ENCODE assay signal across 8 cellular contexts in genomic region chr20:47356220-47356525, GRCh38. TPM values are rescaled to one million over a fixed set of nuclear protein-coding genes. Genes with fewer than 3 reads are reported as not detected.
DNase-seq lines count a peak whose midpoint lies in the region; ATAC-seq, FAIRE-seq and TF ChIP-seq lines count a peak whose summit lies in the region.

No MANE protein-coding gene starts in this region.

- TF ChIP-seq RAD21 in K562 (CRISPR knock-in tag; conservative IDR thresholded peaks at IDR 0.05 in 1 of 2, IDR thresholded peaks at IDR 0.05 in 1 of 2) = no peak

- H3K9me1 ChIP-seq in K562 (ENCODE audit: control insufficient read depth, insufficient read depth, low read length) = no peaks in the 10 kb centered on the region

- no peak for ATAC-seq in heart right ventricle
- no peak for ATAC-seq in K562

- peaks cover 67% of the 10 kb centered on the region for H3K4me1 Mint-ChIP-seq in mesothelial cell of epicardium

- H3K27ac ChIP-seq in heart right ventricle = peak overlapping the region; percentile 97 to 99 (median 98)
- H3K27ac ChIP-seq in K562 (ENCODE audit: extremely low read depth, low read depth, low read length) = peak overlapping the region; percentile 97
- H3K27ac ChIP-seq in uterus = peak overlapping the region; percentile 94 to 99

- no peak for FAIRE-seq in K562 (lab: Jason Lieb, UNC)

- BruUV-seq in K562 (replicated peaks; lab: Mats Ljungman, UMichigan) = no TSS peak

- H2AFZ ChIP-seq in K562 (ENCODE audit: low read depth, low read length) = no peak overlapping the region

- H3K9me3 ChIP-seq in heart right ventricle (no peaks in the 10 kb centered on the region), K562 (replicated peaks; ENCODE audit: control insufficient read depth, insufficient read depth, low read depth, low read length) (no peaks in the 10 kb centered on the region), uterus (no peaks in the 10 kb centered on the region)

- CTCF ChIA-PET in K562 (lab: Yijun Ruan, JAX; ENCODE audit: low intra/inter-chr PET ratio) = interaction anchor here (1.1 kb wide), 1 partner anchor 28 kb away, joined by 3 read pairs; no protein-coding TSS in a partner anchor

- DNase-seq in heart right ventricle (no peak), cardiac septum (ENCODE audit: low spot score) (no peak), K562 (ENCODE audit: extremely low read depth in 1 of 4, low spot score in 3 of 4) (peak in 1 of 4 experiments; percentile 36), mesothelial cell of epicardium (ENCODE audit: low spot score in 2 of 2, unreplicated experiment in 2 of 2) (no peak), uterus (no peak), NCI-H510A treated with DMSO at 0.1 percent for 48 hours (lab: John Stamatoyannopoulos, UW) (no peak), foreskin melanocyte (no peak)
- DNase-seq in activated effector memory CD4-positive, alpha-beta T cell treated with anti-CD3 and anti-CD28 coated beads, Interleukin-2, amount 50 U/mL, for 16 hours = no peak

- H3K27ac Mint-ChIP-seq in mesothelial cell of epicardium = no peak overlapping the region

- TF ChIP-seq CTCF in heart right ventricle (IDR thresholded peaks at IDR 0.05) (no peak), K562 (IDR thresholded peaks at IDR 0.05 in 2 of 3, conservative IDR thresholded peaks at IDR 0.05 in 1 of 3; ENCODE audit: insufficient read depth in 2 of 3, low read depth in 1 of 3, low read length in 3 of 3) (no peak), mesothelial cell of epicardium (IDR thresholded peaks at IDR 0.05; ENCODE audit: unreplicated experiment) (no peak), uterus (IDR thresholded peaks at IDR 0.05) (no peak)

- H3K9me3 Mint-ChIP-seq in mesothelial cell of epicardium = no peaks in the 10 kb centered on the region

- H3K79me2 ChIP-seq in K562 (ENCODE audit: control insufficient read depth, insufficient read depth, low read length) = peaks cover 91% of the 10 kb centered on the region

- H3K4me1 ChIP-seq in heart right ventricle = peaks cover 65 to 100% (median 100%) of the 10 kb centered on the region in 9 donors
- H3K4me1 ChIP-seq in K562 (replicated peaks in 1 of 2; ENCODE audit: control insufficient read depth in 2 of 2, insufficient read depth in 2 of 2, low read length in 2 of 2) = peaks cover 38 to 41% of the 10 kb centered on the region in 2 experiments
- peaks cover 45 to 65% of the 10 kb centered on the region in 2 donors for H3K4me1 ChIP-seq in uterus

- no peak for TF ChIP-seq EP300 in K562 (IDR thresholded peaks at IDR 0.05; ENCODE audit: low read length)

- TF ChIP-seq POLR2A in K562 (conservative IDR thresholded peaks at IDR 0.05) = no peak
- no peak for TF ChIP-seq POLR2A in uterus (IDR thresholded peaks at IDR 0.05)

- no peaks in the 10 kb centered on the region for H4K20me1 ChIP-seq in K562 (replicated peaks; ENCODE audit: control insufficient read depth, insufficient read depth, low read length)

- in situ Hi-C loops in K562 (cut with MboI) = no loop called here

- peak overlapping the region; percentile 84 to 92 for H3K9ac ChIP-seq in K562 (ENCODE audit: insufficient read depth in 1 of 2, low read depth in 2 of 2, low read length in 2 of 2)

- H3K36me3 Mint-ChIP-seq in mesothelial cell of epicardium = no peaks in the 10 kb centered on the region

- no peaks in the 10 kb centered on the region for H3K27me3 Mint-ChIP-seq in mesothelial cell of epicardium (ENCODE audit: low read depth)

- POLR2A ChIA-PET in K562 (lab: Yijun Ruan, JAX) = interaction anchor here (0.6 to 2.4 kb wide), 17 partner anchors 9 to 1452 kb away, joined by 3 to 21 read pairs (median 5); no protein-coding TSS in a partner anchor

- peak overlapping the region; percentile 67 for H3K4me3 Mint-ChIP-seq in mesothelial cell of epicardium

- intact Hi-C loops in heart right ventricle (cut with DNase I) (loop anchor here in 3 of 10 donors (2.0 to 5.0 kb wide), 3 partner anchors 37 to 84 kb away; no protein-coding TSS in a partner anchor), cardiac septum (cut with DNase I) (loop anchor here (5.0 kb wide), 1 partner anchor 79 kb away; no protein-coding TSS in a partner anchor), K562 (cut with micrococcal nuclease) (loop anchor here (5.0 kb wide), 1 partner anchor 39 kb away; no protein-coding TSS in a partner anchor), uterus (cut with DNase I; ENCODE audit: low total_unique reads) (loop anchor here (5.0 kb wide), 1 partner anchor 39 kb away; no protein-coding TSS in a partner anchor)

- H3K27me3 ChIP-seq in heart right ventricle = no peaks in the 10 kb centered on the region
- no peaks in the 10 kb centered on the region for H3K27me3 ChIP-seq in K562 (ENCODE audit: control insufficient read depth in 2 of 2, insufficient read depth in 2 of 2, low read length in 2 of 2)
- H3K27me3 ChIP-seq in uterus = no peaks in the 10 kb centered on the region

- no peaks in the 10 kb centered on the region for H3K36me3 ChIP-seq in heart right ventricle
- peaks cover 43% of the 10 kb centered on the region for H3K36me3 ChIP-seq in K562 (ENCODE audit: control insufficient read depth, insufficient read depth, low read length)
- H3K36me3 ChIP-seq in uterus = no peaks in the 10 kb centered on the region

- peak overlapping the region; percentile 87 for H3K4me2 ChIP-seq in K562 (ENCODE audit: insufficient read depth, low read length)

- H3K4me3 ChIP-seq in heart right ventricle = peak overlapping the region in 3 of 10 donors; percentile 9 to 39 (median 35)
- H3K4me3 ChIP-seq in K562 = peak overlapping the region; percentile 65
- H3K4me3 ChIP-seq in uterus = no peak overlapping the region

TF ChIP-seq in K562, 482 proteins besides CTCF, POLR2A, EP300 and RAD21 (continues in another document):
- TF ChIP-seq ZSCAN29 (IDR thresholded peaks at IDR 0.05) (no peak), KDM1A (IDR thresholded peaks at IDR 0.05) (no peak), OTX1 (CRISPR knock-in tag; IDR thresholded peaks at IDR 0.05) (peak; percentile 15; the same call in 1 of the 2 replicates), ZNF384 (IDR thresholded peaks at IDR 0.05; ENCODE audit: low read depth, low read length) (0 out of 2 replicates have a peak, but pooled peaks have one; percentile 5), ZBTB11 (CRISPR knock-in tag; IDR thresholded peaks at IDR 0.05) (0 out of 6 replicates have a peak, but pooled peaks of 1 of the 3 experiments have one; percentile 10), SMAD4 (CRISPR knock-in tag; conservative IDR thresholded peaks at IDR 0.05) (no peak)

RNA-seq across cellular contexts. Expression of gene ZMYND8, which starts 0.3 kb away (rescaled TPM):
- total RNA-seq in heart right ventricle (10 to 100 TPM; 22.0 to 39.0 (median 29.0) TPM), cardiac septum (25.7 TPM), K562 (2014; rRNA removed) (51.8 and 62.6 TPM in 2 replicates), K562 (2014; rRNA removed; fragmentation: Illumina TruSeq; extraction: Trizol) (71.9 and 79.2 TPM in 2 replicates), K562 (2015; rRNA removed; fragmentation: Illumina TruSeq; extraction: Trizol) (65.3 and 67.3 TPM in 2 replicates), K562 (2021) (129 and 148 TPM in 2 replicates), mesothelial cell of epicardium (119 to 120 TPM (median 119 TPM) in 3 replicates), uterus (10 to 100 TPM; 10.2 to 26.7 (median 16.0) TPM)
- polyA plus RNA-seq in heart right ventricle (10 to 100 TPM in 1 of 2 donors, 1 to 10 TPM in 1; 6.4 to 22.5 TPM), K562 (2011; rRNA removed) (80.8 and 95.0 TPM in 2 replicates), K562 (2014; fragmentation: Illumina TruSeq; extraction: Trizol) (97.2 and 121 TPM in 2 replicates), K562 (2014; fragmentation: Nextera tagmentation; extraction: Ambion mirVana) (10 to 100 TPM; 31.8 to 58.0 TPM), K562 (2014; rRNA removed) (63.9 and 79.5 TPM in 2 replicates)
- 399 and 515 TPM in 2 replicates for total RNA-seq in K562 (2011; cell fraction: chromatin; rRNA removed; ENCODE audit: low replicate concordance)
- total RNA-seq in K562 (2011; cell fraction: nucleolus; rRNA removed) = 184 and 194 TPM in 2 replicates
- total RNA-seq in K562 (2011; cell fraction: nucleoplasm; rRNA removed) = 232 and 241 TPM in 2 replicates
- polyA plus RNA-seq in K562 (2011; cell fraction: cytosol; rRNA removed) = 42.9 and 46.7 TPM in 2 replicates
- 147 and 184 TPM in 2 replicates for polyA plus RNA-seq in K562 (2011; cell fraction: nucleus; rRNA removed)
- 48.4 and 62.9 TPM in 2 replicates for polyA plus RNA-seq in K562 (2012)
- 140 and 160 TPM in 2 replicates for polyA minus RNA-seq in K562 (2011; rRNA and poly(A)+ RNA removed)
- polyA minus RNA-seq in K562 (2011; cell fraction: cytosol; rRNA and poly(A)+ RNA removed) = 71.6 and 73.2 TPM in 2 replicates
- polyA minus RNA-seq in K562 (2011; cell fraction: nucleus; rRNA and poly(A)+ RNA removed) = 125 and 198 TPM in 2 replicates
